Comparison of ENCODE assay signal across 1 cellular context in the genomic region with DNA sequence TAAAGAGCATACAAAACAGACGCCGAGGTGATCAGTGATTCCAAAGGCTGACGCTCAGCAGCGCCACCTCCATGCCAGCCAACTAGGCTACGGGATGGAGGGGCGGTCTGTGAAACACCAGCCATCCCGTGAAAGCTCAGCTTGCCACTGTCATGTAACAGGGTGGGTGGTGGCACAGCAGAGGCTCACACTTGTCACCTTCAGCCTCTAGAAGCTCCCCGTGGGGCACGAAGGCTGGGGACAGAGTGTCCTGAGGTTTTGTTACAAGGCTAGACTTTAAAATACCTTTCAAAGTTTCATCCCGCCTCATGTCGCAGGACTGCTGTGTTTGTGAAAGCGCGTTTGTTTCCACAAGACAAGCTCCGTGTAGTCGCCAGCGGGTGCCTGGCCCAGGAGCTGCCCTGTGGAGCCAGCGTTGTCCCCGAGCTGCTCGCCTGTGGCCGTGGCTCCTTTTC.
TF ChIP-seq lines count a peak whose summit lies in the region.

No MANE protein-coding gene starts in this region.

TF ChIP-seq in HCT116, 20 proteins besides CTCF, POLR2A, EP300 and RAD21 (continued from another document):
- TF ChIP-seq ZFX (IDR thresholded peaks at IDR 0.05) = no peak
- no peak for TF ChIP-seq CBX3 (IDR thresholded peaks at IDR 0.05; ENCODE audit: low read depth)
- TF ChIP-seq ELF1 (IDR thresholded peaks at IDR 0.05; ENCODE audit: borderline replicate concordance, low read depth) = no peak
- TF ChIP-seq YY1 (IDR thresholded peaks at IDR 0.05; ENCODE audit: extremely low read depth, insufficient replicate concordance, low read depth, low read length) = no peak
- TF ChIP-seq, protein P1, sequence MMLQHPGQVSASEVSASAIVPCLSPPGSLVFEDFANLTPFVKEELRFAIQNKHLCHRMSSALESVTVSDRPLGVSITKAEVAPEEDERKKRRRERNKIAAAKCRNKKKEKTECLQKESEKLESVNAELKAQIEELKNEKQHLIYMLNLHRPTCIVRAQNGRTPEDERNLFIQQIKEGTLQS (IDR thresholded peaks at IDR 0.05) = no peak
- TF ChIP-seq POLR2AphosphoS5 (IDR thresholded peaks at IDR 0.05; ENCODE audit: low read depth, low read length) = no peak
- TF ChIP-seq CEBPB (IDR thresholded peaks at IDR 0.05; ENCODE audit: low read depth) = no peak
- no peak for TF ChIP-seq TCF7L2 (IDR thresholded peaks at IDR 0.05; ENCODE audit: borderline replicate concordance, extremely low read depth, insufficient read depth, insufficient read length)
